In genomic region chr19:50710094-50710493, GRCh38 we compare ENCODE assay signal across 2 cellular contexts.
TF ChIP-seq lines count a peak whose summit lies in the region.

No MANE protein-coding gene starts in this region.

TF ChIP-seq in A549, 52 proteins besides CTCF, POLR2A, EP300 and RAD21:
- TF ChIP-seq RFX5 (IDR thresholded peaks at IDR 0.05) (no peak), HOXB13 (CRISPR knock-in tag; IDR thresholded peaks at IDR 0.05; ENCODE audit: low read depth) (no peak), USF2 (IDR thresholded peaks at IDR 0.05) (peak; percentile 62), MAX (IDR thresholded peaks at IDR 0.05) (peak; percentile 76)
TF ChIP-seq in A549: peak in this region for 2.

TF ChIP-seq in H1, 55 proteins besides CTCF, POLR2A, EP300 and RAD21:
- TF ChIP-seq MAX (IDR thresholded peaks at IDR 0.05) (peak; percentile 76), CTBP2 (IDR thresholded peaks at IDR 0.05; ENCODE audit: borderline replicate concordance, insufficient read depth, insufficient read length, low read length) (no peak), SIN3A (conservative IDR thresholded peaks at IDR 0.05 in 1 of 2, IDR thresholded peaks at IDR 0.05 in 1 of 2; ENCODE audit: low read depth in 1 of 2, low read length in 2 of 2) (0 out of 4 replicates have a peak, but pooled peaks of 1 of the 2 experiments have one; percentile 38), E2F6 (IDR thresholded peaks at IDR 0.05) (peak; percentile 61), EGR1 (IDR thresholded peaks at IDR 0.05; ENCODE audit: borderline replicate concordance, low read depth, low read length) (no peak), USF2 (IDR thresholded peaks at IDR 0.05; ENCODE audit: low read length) (no peak), MAFK (IDR thresholded peaks at IDR 0.05; ENCODE audit: low read depth, low read length) (no peak)
